ENCODE assay signal across 23 cellular contexts in the genomic region with DNA sequence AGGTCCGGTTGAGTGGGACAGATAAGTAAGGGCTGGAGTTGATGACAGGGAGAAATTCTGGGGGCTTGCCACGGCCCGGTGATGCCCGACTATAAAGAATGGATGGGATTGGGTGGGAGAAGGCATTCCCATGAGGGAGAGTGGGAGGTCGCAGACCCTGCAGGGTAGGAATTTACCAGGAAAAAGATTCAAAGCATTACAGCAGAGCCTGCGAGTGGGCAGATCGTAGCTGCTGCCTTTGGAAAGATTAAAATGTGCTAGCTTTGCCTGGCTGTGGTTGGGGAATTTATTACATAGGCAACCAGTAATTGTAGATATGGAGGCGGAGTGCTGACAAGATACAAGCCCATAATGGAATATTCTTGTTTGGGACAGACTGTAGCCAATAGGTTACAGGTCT.
"Had no signal": no experiment of that assay in that cellular context is flagged by ENCODE, and none has a peak within 500 bp of the region (broad histone marks: within the 10 kb centered on the region; RNA-seq: fewer than 3 reads in every experiment).

No MANE protein-coding gene starts in this region.

- H3K4me3 ChIP-seq: MG63, SJSA1, SK-N-MC had no signal

- H3K4me1 ChIP-seq: SJSA1 had no signal

- H3K9me3 ChIP-seq: MG63, SJSA1 had no signal

- H3K27ac ChIP-seq: SJSA1, SK-N-MC had no signal

- ATAC-seq: HepG2 had no signal

- FAIRE-seq: HepG2, RCC 7860 had no signal

- DNase-seq: IMR-90, Karpas-422, KG1, MG63, NCI-H1092, NCI-H1105 treated with DMSO at 0.1 percent for 48 hours, NCI-H1417 treated with DMSO at 0.1 percent for 48 hours, NCI-H146, NCI-H1694 treated with DMSO at 0.1 percent for 48 hours, NCI-H1930, NCI-H2081, NCI-H2107, NCI-H2227 treated with DMSO at 0.1 percent for 48 hours, NCI-H524, NCI-H526 treated with DMSO at 0.1 percent for 48 hours, NCI-H774, Right ventricle myocardium superior, RPMI8226, SIG-M5 had no signal

- H3K36me3 ChIP-seq: MG63, SJSA1 had no signal

- H3K27me3 ChIP-seq: MG63, SJSA1 had no signal
